Comparison of ENCODE assay signal across 10 cellular contexts in the genomic region with DNA sequence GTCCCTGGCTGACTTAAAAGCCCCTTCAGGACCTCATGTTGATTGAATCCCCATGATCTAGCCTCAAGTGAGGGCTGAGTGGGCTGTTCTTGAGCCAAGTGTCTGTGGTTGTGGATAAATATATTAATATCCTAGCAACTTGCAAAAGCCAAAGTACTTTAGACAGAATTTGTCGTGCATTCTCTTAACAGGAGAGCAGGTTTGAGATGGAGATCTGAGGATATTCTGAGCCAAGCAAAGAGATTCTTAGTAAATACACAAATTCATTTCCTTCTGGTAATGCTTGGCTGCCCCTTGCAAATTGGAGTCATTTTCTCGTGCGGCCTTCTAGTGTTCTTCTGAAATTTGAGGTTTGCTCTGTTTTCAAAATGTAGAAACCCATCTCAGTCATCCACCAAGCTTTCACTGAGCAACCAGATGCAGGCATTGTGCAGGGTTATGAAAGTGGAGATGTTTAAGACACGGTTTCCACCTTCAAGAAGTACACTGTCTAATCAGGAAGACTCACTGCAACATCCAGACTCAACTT.
A peak's percentile ranks its signal among the peaks of the same experiment; 100 is the strongest.
DNase-seq lines count a peak whose midpoint lies in the region; ATAC-seq, FAIRE-seq and TF ChIP-seq lines count a peak whose summit lies in the region.
"Had no signal": no experiment of that assay in that cellular context is flagged by ENCODE, and none has a peak within 500 bp of the region (broad histone marks: within the 10 kb centered on the region; RNA-seq: fewer than 3 reads in every experiment).

No MANE protein-coding gene starts in this region.

- H3K36me3 ChIP-seq in astrocyte (ENCODE audit: insufficient read depth, low read length) (no peaks in the 10 kb centered on the region), kidney (ENCODE audit: control insufficient read depth in 1 of 2, insufficient read depth in 2 of 2, low read length in 2 of 2) (no peaks in the 10 kb centered on the region)

- H3K4me2 ChIP-seq in astrocyte (ENCODE audit: low read length): peak overlapping the region; percentile 17

- H3K4me3 ChIP-seq in astrocyte (ENCODE audit: insufficient read depth, low read depth, low read length) (no peak overlapping the region), kidney (ENCODE audit: low read length in 2 of 2) (no peak overlapping the region), right cardiac atrium (ENCODE audit: low read length) (no peak overlapping the region)

- intact Hi-C loops in kidney (cut with DNase I): no loop called here
- intact Hi-C loops in right cardiac atrium (cut with DNase I): no loop called here

- peak; percentile 25 for ATAC-seq in activated naive CD8-positive, alpha-beta T cell treated with anti-CD3 and anti-CD28 coated beads, Interleukin-2, amount 50 U/mL, for 24 hours
- ATAC-seq in HG03039 (IDR thresholded peaks at IDR 0.05; ENCODE audit: unreplicated experiment) (peak; percentile 79), right cardiac atrium (no peak)
- ATAC-seq: Panc1 had no signal

- H3K27me3 ChIP-seq in astrocyte (ENCODE audit: insufficient read depth, low read length) (no peaks in the 10 kb centered on the region), right cardiac atrium (ENCODE audit: control insufficient read depth, insufficient read depth) (no peaks in the 10 kb centered on the region)

- H3K9me3 Mint-ChIP-seq in activated naive CD8-positive, alpha-beta T cell treated with anti-CD3 and anti-CD28 coated beads, Interleukin-2, amount 50 U/mL, for 24 hours: no peaks in the 10 kb centered on the region
- H3K9me3 Mint-ChIP-seq in activated naive CD8-positive, alpha-beta T cell treated with anti-CD3 and anti-CD28 coated beads for 36 hours: no peaks in the 10 kb centered on the region
- H3K9me3 Mint-ChIP-seq in astrocyte (ENCODE audit: unreplicated experiment): no peaks in the 10 kb centered on the region

- H3K27ac Mint-ChIP-seq in activated naive CD8-positive, alpha-beta T cell treated with anti-CD3 and anti-CD28 coated beads, Interleukin-2, amount 50 U/mL, for 24 hours: peak overlapping the region; percentile 75
- no peak overlapping the region for H3K27ac Mint-ChIP-seq in activated naive CD8-positive, alpha-beta T cell treated with anti-CD3 and anti-CD28 coated beads for 36 hours
- H3K27ac Mint-ChIP-seq in astrocyte (ENCODE audit: unreplicated experiment): no peak overlapping the region

- DNase-seq in activated naive CD8-positive, alpha-beta T cell treated with anti-CD3 and anti-CD28 coated beads, Interleukin-2, amount 50 U/mL, for 24 hours: no peak
- DNase-seq in activated naive CD8-positive, alpha-beta T cell treated with anti-CD3 and anti-CD28 coated beads for 36 hours: no peak
- DNase-seq in astrocyte (ENCODE audit: low read depth): peak; percentile 83
- DNase-seq in kidney: no peak
- DNase-seq in stimulated activated CD4-positive, alpha-beta T cell treated with anti-CD3 and anti-CD28 coated beads, Interleukin-12 subunit alpha, Interleukin-12 subunit beta, amount 100 ng/mL, for 4 hours: no peak
- no peak for DNase-seq in right cardiac atrium
- DNase-seq in erythroblast (lab: John Stamatoyannopoulos, UW): no peak
- DNase-seq: Calu3 had no signal

- H3K9me3 ChIP-seq in astrocyte (ENCODE audit: insufficient read depth, low read depth, low read length): no peaks in the 10 kb centered on the region
- H3K9me3 ChIP-seq in kidney (ENCODE audit: control insufficient read depth in 1 of 2, low read length in 2 of 2): no peaks in the 10 kb centered on the region
- no peaks in the 10 kb centered on the region for H3K9me3 ChIP-seq in right cardiac atrium (ENCODE audit: control insufficient read depth, low read length)

- H3K27me3 Mint-ChIP-seq in activated naive CD8-positive, alpha-beta T cell treated with anti-CD3 and anti-CD28 coated beads, Interleukin-2, amount 50 U/mL, for 24 hours: no peaks in the 10 kb centered on the region
- H3K27me3 Mint-ChIP-seq in activated naive CD8-positive, alpha-beta T cell treated with anti-CD3 and anti-CD28 coated beads for 36 hours: no peaks in the 10 kb centered on the region
- no peaks in the 10 kb centered on the region for H3K27me3 Mint-ChIP-seq in astrocyte (ENCODE audit: low read depth, unreplicated experiment)

- no peak for FAIRE-seq in astrocyte (lab: Jason Lieb, UNC)
- FAIRE-seq in kidney (lab: Jason Lieb, UNC): no peak

- WGBS in right cardiac atrium: 84% methylated on average over 4 of the region's 4 CpGs

- no peak overlapping the region for H2AFZ ChIP-seq in astrocyte (ENCODE audit: low read depth, low read length)

- TF ChIP-seq POLR2A in erythroblast (IDR thresholded peaks at IDR 0.05; ENCODE audit: low read length): no peak

- no peaks in the 10 kb centered on the region for H4K20me1 ChIP-seq in astrocyte (ENCODE audit: insufficient read depth, low read length)

- TF ChIP-seq CTCF in astrocyte (IDR thresholded peaks at IDR 0.05; ENCODE audit: insufficient read depth, low read depth, low read length) (no peak), kidney (IDR thresholded peaks at IDR 0.05; ENCODE audit: borderline replicate concordance, extremely low read depth, insufficient read depth) (no peak)

- no peaks in the 10 kb centered on the region for H3K79me2 ChIP-seq in astrocyte (ENCODE audit: insufficient read depth, low read length)

- no peaks in the 10 kb centered on the region for H3K36me3 Mint-ChIP-seq in activated naive CD8-positive, alpha-beta T cell treated with anti-CD3 and anti-CD28 coated beads, Interleukin-2, amount 50 U/mL, for 24 hours (ENCODE audit: low read depth)
- no peaks in the 10 kb centered on the region for H3K36me3 Mint-ChIP-seq in activated naive CD8-positive, alpha-beta T cell treated with anti-CD3 and anti-CD28 coated beads for 36 hours
- H3K36me3 Mint-ChIP-seq in astrocyte (ENCODE audit: low read depth, unreplicated experiment): peaks cover 1% of the 10 kb centered on the region

- H3K4me1 ChIP-seq in astrocyte (ENCODE audit: insufficient read depth, low read length): peaks cover 32% of the 10 kb centered on the region
- H3K4me1 ChIP-seq in kidney (ENCODE audit: control insufficient read depth in 1 of 2, insufficient read depth in 1 of 2, low read depth in 1 of 2, low read length in 2 of 2): no peaks in the 10 kb centered on the region
- H3K4me1 ChIP-seq in right cardiac atrium (ENCODE audit: control insufficient read depth, insufficient read depth, low read length): no peaks in the 10 kb centered on the region

- H3K27ac ChIP-seq in astrocyte (ENCODE audit: low read depth, low read length): peak overlapping the region; percentile 53
- H3K27ac ChIP-seq in kidney (ENCODE audit: low read depth in 2 of 2, low read length in 2 of 2): no peak overlapping the region
- H3K27ac ChIP-seq in right cardiac atrium (ENCODE audit: low read length): no peak overlapping the region

- peaks cover 25% of the 10 kb centered on the region for H3K4me1 Mint-ChIP-seq in activated naive CD8-positive, alpha-beta T cell treated with anti-CD3 and anti-CD28 coated beads, Interleukin-2, amount 50 U/mL, for 24 hours
- H3K4me1 Mint-ChIP-seq in activated naive CD8-positive, alpha-beta T cell treated with anti-CD3 and anti-CD28 coated beads for 36 hours: peaks cover 12% of the 10 kb centered on the region
- peaks cover 21% of the 10 kb centered on the region for H3K4me1 Mint-ChIP-seq in astrocyte (ENCODE audit: low read depth, unreplicated experiment)

- H3K4me3 Mint-ChIP-seq in activated naive CD8-positive, alpha-beta T cell treated with anti-CD3 and anti-CD28 coated beads, Interleukin-2, amount 50 U/mL, for 24 hours: no peak overlapping the region
- H3K4me3 Mint-ChIP-seq in activated naive CD8-positive, alpha-beta T cell treated with anti-CD3 and anti-CD28 coated beads for 36 hours: no peak overlapping the region
- no peak overlapping the region for H3K4me3 Mint-ChIP-seq in astrocyte (ENCODE audit: unreplicated experiment)

- H3K9ac ChIP-seq in astrocyte (ENCODE audit: low read length) (peak overlapping the region; percentile 12), kidney (ENCODE audit: low read length in 2 of 2) (no peak overlapping the region)

Comparison
In these comparisons a context has a peak if more than half of its experiments do, and no peak if none do; other contexts are left out.
1. ATAC-seq: peak in activated naive CD8-positive, alpha-beta T cell treated with anti-CD3 and anti-CD28 coated beads, Interleukin-2, amount 50 U/mL, for 24 hours (single experiment) and HG03039 (single experiment); none in right cardiac atrium (0 of 2).